Comparison of ENCODE assay signal across 12 cellular contexts in the genomic region with DNA sequence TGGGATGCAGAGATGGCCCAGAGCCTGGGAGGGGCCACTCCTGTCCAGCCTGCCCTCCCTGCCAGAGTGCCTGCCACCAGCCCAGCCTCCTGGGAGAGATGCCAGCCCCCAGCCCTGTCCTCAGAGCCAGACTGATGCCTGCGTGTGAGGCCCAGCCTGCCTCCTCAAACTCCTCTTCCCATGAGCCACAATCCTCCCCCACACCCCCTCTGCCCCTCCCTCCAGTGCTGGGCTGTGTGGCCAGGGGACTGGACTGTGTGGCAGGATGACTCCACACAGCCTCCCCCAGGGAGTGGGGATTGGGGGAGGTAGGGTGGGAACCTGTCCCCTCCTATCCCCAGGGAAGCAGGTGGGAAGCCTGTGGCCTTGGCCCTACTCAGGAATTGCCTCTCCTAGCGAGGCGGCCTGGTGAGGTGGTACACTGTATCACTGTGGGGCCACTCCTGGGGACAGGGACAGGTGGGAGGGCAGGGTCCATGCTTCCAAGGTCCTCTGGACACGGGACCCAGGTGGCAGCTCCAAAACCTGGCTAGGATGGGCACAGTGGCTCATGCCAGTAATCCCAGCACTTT. TPM values are rescaled to one million over a fixed set of nuclear protein-coding genes. Genes with fewer than 3 reads are reported as not detected.
DNase-seq lines count a peak whose midpoint lies in the region; ATAC-seq, FAIRE-seq and TF ChIP-seq lines count a peak whose summit lies in the region.
"Had no signal": no experiment of that assay in that cellular context is flagged by ENCODE, and none has a peak within 500 bp of the region (broad histone marks: within the 10 kb centered on the region; RNA-seq: fewer than 3 reads in every experiment).

No MANE protein-coding gene starts in this region.

- H2BK12ac ChIP-seq in H9 (ENCODE audit: insufficient read length, low read depth, low read length): no peak overlapping the region

- H3K9ac ChIP-seq in H9 (ENCODE audit: extremely low read depth, insufficient read length, low read length) (no peak overlapping the region), K562 (ENCODE audit: insufficient read depth in 1 of 2, low read depth in 2 of 2, low read length in 2 of 2) (peak overlapping the region in 1 of 2 experiments; percentile 73; a peak in 1 of 4 replicates)

- WGBS in H9 (ENCODE audit: extremely low coverage, insufficient read length, low lambda C conversion rate): no CpG with 5 or more reads among the region's 4 CpGs
- WGBS in K562 (ENCODE audit: insufficient coverage, low coverage, missing lambda C conversion rate): 58% methylated on average over 3 of the region's 4 CpGs

- no peak overlapping the region for H3K14ac ChIP-seq in H9 (ENCODE audit: insufficient read depth, low read length)

- no peak overlapping the region for H3T11ph ChIP-seq in H9 (ENCODE audit: low read length)

- no peak overlapping the region for H2AFZ ChIP-seq in H9 (ENCODE audit: low read length)
- H2AFZ ChIP-seq in K562 (ENCODE audit: low read depth, low read length): no peak overlapping the region

- H3K18ac ChIP-seq in H9 (ENCODE audit: insufficient read length, low read depth, low read length): no peak overlapping the region

- H3K27me3 Mint-ChIP-seq in H9 (ENCODE audit: low read depth): peaks cover 21% of the 10 kb centered on the region
- peaks cover 17% of the 10 kb centered on the region for H3K27me3 Mint-ChIP-seq in WTC11 (ENCODE audit: low read depth)

- no peaks in the 10 kb centered on the region for H3K9me1 ChIP-seq in K562 (ENCODE audit: control insufficient read depth, insufficient read depth, low read length)

- in situ Hi-C loops in K562 (cut with MboI): no loop called here

- CTCF ChIA-PET in K562 (lab: Yijun Ruan, JAX; ENCODE audit: low intra/inter-chr PET ratio): no interaction called here
- CTCF ChIA-PET in WTC11 (lab: Charles Lee): no interaction called here

- H4K5ac ChIP-seq in H9 (ENCODE audit: insufficient read length, low read depth, low read length): no peak overlapping the region

- TF ChIP-seq RAD21 in K562 (CRISPR knock-in tag; conservative IDR thresholded peaks at IDR 0.05 in 1 of 2, IDR thresholded peaks at IDR 0.05 in 1 of 2): no peak

- POLR2A ChIA-PET in K562 (lab: Yijun Ruan, JAX): no interaction called here
- POLR2A ChIA-PET in WTC11 (lab: Charles Lee): no interaction called here

- H3K27me3 ChIP-seq in H9 (ENCODE audit: insufficient read depth, low read length): no peaks in the 10 kb centered on the region
- H3K27me3 ChIP-seq in K562 (ENCODE audit: control insufficient read depth in 2 of 2, insufficient read depth in 2 of 2, low read length in 2 of 2): peaks cover 0 to 6% of the 10 kb centered on the region in 2 experiments; a peak in 2 of 5 replicates
- H3K27me3 ChIP-seq in lower lobe of right lung (ENCODE audit: low read depth): no peaks in the 10 kb centered on the region

- H2BK20ac ChIP-seq in H9 (ENCODE audit: low read depth, low read length, poor library complexity, severe bottlenecking): no peak overlapping the region

- no peak overlapping the region for H2BK5ac ChIP-seq in H9 (ENCODE audit: insufficient read length, low read length)

- ATAC-seq in K562 (no peak), lower lobe of right lung (no peak), WTC11 (no peak), GM18858 (IDR thresholded peaks at IDR 0.05; ENCODE audit: unreplicated experiment) (no peak), HG03439 (IDR thresholded peaks at IDR 0.05; ENCODE audit: unreplicated experiment) (no peak)
- ATAC-seq: CD8-positive, alpha-beta T cell had no signal

- no peak overlapping the region for H4K8ac ChIP-seq in H9 (replicated peaks; ENCODE audit: insufficient read length, low read depth, low read length)

- H3K56ac ChIP-seq in H9 (ENCODE audit: insufficient read length, low read depth, low read length): no peak overlapping the region

- FAIRE-seq in K562 (lab: Jason Lieb, UNC): peak; percentile 61
- FAIRE-seq: colon, frontal cortex had no signal

- peak; percentile 70 for DNase-seq in AG08395 (ENCODE audit: low spot score)
- DNase-seq in H9: peak; percentile 21
- peak in 2 of 4 experiments; percentile 44 to 46 for DNase-seq in K562 (ENCODE audit: extremely low read depth in 1 of 4, low spot score in 3 of 4)
- DNase-seq in lower lobe of right lung: peak; percentile 36
- DNase-seq in WTC11 (ENCODE audit: low spot score): no peak
- no peak for DNase-seq in NCI-H2107 treated with DMSO at 0.1 percent for 48 hours (lab: John Stamatoyannopoulos, UW; ENCODE audit: unreplicated experiment)
- DNase-seq: stimulated activated CD4-positive, alpha-beta T cell treated with anti-CD3 and anti-CD28 coated beads, Interleukin-12 subunit alpha, Interleukin-12 subunit beta, amount 100 ng/mL, for 4 hours had no signal

- H3K4ac ChIP-seq in H9 (ENCODE audit: low read depth, low read length): no peak overlapping the region

- H3K27ac Mint-ChIP-seq in H9: no peak overlapping the region
- H3K27ac Mint-ChIP-seq in WTC11: no peak overlapping the region

- H3K36me3 Mint-ChIP-seq in H9 (ENCODE audit: insufficient read depth in 1 of 3, low read depth in 3 of 3) (peaks cover 0 to 11% (median 0%) of the 10 kb centered on the region in 3 experiments; a peak in 2 of 7 replicates), WTC11 (no peaks in the 10 kb centered on the region)
- H3K36me3 Mint-ChIP-seq: CD8-positive, alpha-beta T cell had no signal

- BruUV-seq in K562 (replicated peaks; lab: Mats Ljungman, UMichigan): no TSS peak

- no peak overlapping the region for H2AK5ac ChIP-seq in H9 (ENCODE audit: insufficient read length, low read length)

- no peaks in the 10 kb centered on the region for H3K23me2 ChIP-seq in H9 (ENCODE audit: insufficient read length, low read depth, low read length, poor library complexity, severe bottlenecking)

- no peak overlapping the region for H3K27ac ChIP-seq in H9 (ENCODE audit: insufficient read length, low read depth, low read length)
- no peak overlapping the region for H3K27ac ChIP-seq in K562 (ENCODE audit: extremely low read depth, low read depth, low read length)
- H3K27ac ChIP-seq in lower lobe of right lung: no peak overlapping the region

- H3K9me3 Mint-ChIP-seq in H9: peaks cover 2 to 7% of the 10 kb centered on the region in 2 experiments; a peak in 2 of 5 replicates
- H3K9me3 Mint-ChIP-seq in WTC11: no peaks in the 10 kb centered on the region

- no peak overlapping the region for H4K91ac ChIP-seq in H9 (ENCODE audit: insufficient read length, low read depth, low read length)

- TF ChIP-seq POLR2A in K562 (conservative IDR thresholded peaks at IDR 0.05): no peak

- H3K4me1 ChIP-seq in H9 (ENCODE audit: insufficient read depth, low read length) (no peaks in the 10 kb centered on the region), K562 (replicated peaks in 1 of 2; ENCODE audit: control insufficient read depth in 2 of 2, insufficient read depth in 2 of 2, low read length in 2 of 2) (peaks cover 0 to 67% of the 10 kb centered on the region in 2 experiments; a peak in 4 of 5 replicates), lower lobe of right lung (peaks cover 53% of the 10 kb centered on the region)

- H3K4me1 Mint-ChIP-seq in H9 (peaks cover 21 to 26% of the 10 kb centered on the region in 2 experiments), WTC11 (peaks cover 18% of the 10 kb centered on the region)

- no peak overlapping the region for H2BK15ac ChIP-seq in H9 (ENCODE audit: low read depth, low read length)

- no peaks in the 10 kb centered on the region for H3K9me3 ChIP-seq in H9 (ENCODE audit: control insufficient read depth, low read depth, low read length)
- no peaks in the 10 kb centered on the region; the same call in 1 of the 2 replicates for H3K9me3 ChIP-seq in K562 (replicated peaks; ENCODE audit: control insufficient read depth, insufficient read depth, low read depth, low read length)
- H3K9me3 ChIP-seq in lower lobe of right lung: peaks cover 3% of the 10 kb centered on the region

- H3K79me2 ChIP-seq in H9 (ENCODE audit: insufficient read depth, low read length) (no peaks in the 10 kb centered on the region), K562 (ENCODE audit: control insufficient read depth, insufficient read depth, low read length) (no peaks in the 10 kb centered on the region)

- no peak for TF ChIP-seq EP300 in K562 (IDR thresholded peaks at IDR 0.05; ENCODE audit: low read length)

- H3K4me3 ChIP-seq in K562 (no peak overlapping the region), lower lobe of right lung (no peak overlapping the region)

- H3K23ac ChIP-seq in H9 (ENCODE audit: insufficient read length, low read depth, low read length): no peak overlapping the region

- H4K20me1 ChIP-seq in H9 (ENCODE audit: control insufficient read depth, insufficient read depth, insufficient read length): no peaks in the 10 kb centered on the region
- no peaks in the 10 kb centered on the region; the same call in 1 of the 2 replicates for H4K20me1 ChIP-seq in K562 (replicated peaks; ENCODE audit: control insufficient read depth, insufficient read depth, low read length)

- H2BK120ac ChIP-seq in H9 (ENCODE audit: low read depth, low read length, poor library complexity, severe bottlenecking): no peak overlapping the region

- no peaks in the 10 kb centered on the region for H3K79me1 ChIP-seq in H9 (ENCODE audit: insufficient read depth, low read depth, low read length, poor library complexity, severe bottlenecking)

- H3K36me3 ChIP-seq in K562 (ENCODE audit: control insufficient read depth, insufficient read depth, low read length) (no peaks in the 10 kb centered on the region), lower lobe of right lung (no peaks in the 10 kb centered on the region)

- TF ChIP-seq CTCF in H9 (conservative IDR thresholded peaks at IDR 0.05) (no peak), K562 (IDR thresholded peaks at IDR 0.05 in 2 of 3, conservative IDR thresholded peaks at IDR 0.05 in 1 of 3; ENCODE audit: insufficient read depth in 2 of 3, low read depth in 1 of 3, low read length in 3 of 3) (no peak), lower lobe of right lung (IDR thresholded peaks at IDR 0.05) (no peak), WTC11 (IDR thresholded peaks at IDR 0.05) (no peak)

- H3K4me2 ChIP-seq in H9 (ENCODE audit: insufficient read depth, insufficient read length, low read length) (no peak overlapping the region), K562 (ENCODE audit: insufficient read depth, low read length) (no peak overlapping the region)

- no peak overlapping the region for H3K4me3 Mint-ChIP-seq in H9
- no peak overlapping the region for H3K4me3 Mint-ChIP-seq in WTC11

- intact Hi-C loops in K562 (cut with micrococcal nuclease): no loop called here
- intact Hi-C loops in lower lobe of right lung (cut with DNase I): no loop called here

RNA-seq across cellular contexts. Expression of gene SH3BP2, which starts 4.3 kb away (rescaled TPM):
- 34.1 and 37.6 TPM in 2 replicates for total RNA-seq in H9 (2021)
- total RNA-seq in K562 (2011; cell fraction: chromatin; rRNA removed; ENCODE audit: low replicate concordance): 49.1 and 137 TPM in 2 replicates
- total RNA-seq in K562 (2011; cell fraction: nucleolus; rRNA removed): 57.9 and 62.0 TPM in 2 replicates
- 59.4 and 93.7 TPM in 2 replicates for total RNA-seq in K562 (2011; cell fraction: nucleoplasm; rRNA removed)
- 9.7 and 15.9 TPM in 2 replicates for total RNA-seq in K562 (2014; rRNA removed)
- 3.7 and 3.9 TPM in 2 replicates for total RNA-seq in K562 (2014; rRNA removed; fragmentation: Illumina TruSeq; extraction: Trizol)
- total RNA-seq in K562 (2015; rRNA removed; fragmentation: Illumina TruSeq; extraction: Trizol): 3.5 and 5.6 TPM in 2 replicates
- total RNA-seq in K562 (2021): 10.8 and 16.0 TPM in 2 replicates
- 9.6 and 13.9 TPM in 2 replicates for polyA plus RNA-seq in K562 (2011; rRNA removed)
- 10.6 and 10.7 TPM in 2 replicates for polyA plus RNA-seq in K562 (2011; cell fraction: cytosol; rRNA removed)
- polyA plus RNA-seq in K562 (2011; cell fraction: nucleus; rRNA removed): 88.6 and 117 TPM in 2 replicates
- polyA plus RNA-seq in K562 (2012): 4.4 and 18.7 TPM in 2 replicates
- 5.1 and 10.9 TPM in 2 replicates for polyA plus RNA-seq in K562 (2014; fragmentation: Illumina TruSeq; extraction: Trizol)
- under 1 TPM; 0.34 to 0.72 TPM for polyA plus RNA-seq in K562 (2014; fragmentation: Nextera tagmentation; extraction: Ambion mirVana)
- 14.2 and 17.6 TPM in 2 replicates for polyA plus RNA-seq in K562 (2014; rRNA removed)
- 18.0 and 41.6 TPM in 2 replicates for polyA minus RNA-seq in K562 (2011; rRNA and poly(A)+ RNA removed)
- 5.7 and 10.8 TPM in 2 replicates for polyA minus RNA-seq in K562 (2011; cell fraction: cytosol; rRNA and poly(A)+ RNA removed)
- polyA minus RNA-seq in K562 (2011; cell fraction: nucleus; rRNA and poly(A)+ RNA removed): 26.8 and 33.3 TPM in 2 replicates
- 102 TPM for total RNA-seq in lower lobe of right lung
- 43.2 to 49.1 TPM (median 44.5 TPM) in 3 replicates for total RNA-seq in WTC11 (2021)

RNA-seq across cellular contexts. Expression of gene TNIP2, which starts 32.5 kb away (rescaled TPM):
- 42.2 and 44.7 TPM in 2 replicates for total RNA-seq in H9 (2021)
- 24.5 and 78.1 TPM in 2 replicates for total RNA-seq in K562 (2011; cell fraction: chromatin; rRNA removed; ENCODE audit: low replicate concordance)
- total RNA-seq in K562 (2011; cell fraction: nucleolus; rRNA removed): 49.7 and 54.7 TPM in 2 replicates
- total RNA-seq in K562 (2011; cell fraction: nucleoplasm; rRNA removed): 30.4 and 33.4 TPM in 2 replicates
- total RNA-seq in K562 (2014; rRNA removed): 42.6 and 46.7 TPM in 2 replicates
- 11.6 and 13.1 TPM in 2 replicates for total RNA-seq in K562 (2014; rRNA removed; fragmentation: Illumina TruSeq; extraction: Trizol)
- 19.5 and 21.9 TPM in 2 replicates for total RNA-seq in K562 (2015; rRNA removed; fragmentation: Illumina TruSeq; extraction: Trizol)
- total RNA-seq in K562 (2021): 32.2 and 35.8 TPM in 2 replicates
- polyA plus RNA-seq in K562 (2011; rRNA removed): 17.5 and 21.8 TPM in 2 replicates
- polyA plus RNA-seq in K562 (2011; cell fraction: cytosol; rRNA removed): 16.5 and 28.2 TPM in 2 replicates
- polyA plus RNA-seq in K562 (2011; cell fraction: nucleus; rRNA removed): 49.0 and 90.0 TPM in 2 replicates
- polyA plus RNA-seq in K562 (2012): 30.8 and 32.9 TPM in 2 replicates
- polyA plus RNA-seq in K562 (2014; fragmentation: Illumina TruSeq; extraction: Trizol): 12.1 and 18.3 TPM in 2 replicates
- polyA plus RNA-seq in K562 (2014; fragmentation: Nextera tagmentation; extraction: Ambion mirVana): 1 to 10 TPM in 1 of 2 experiments, under 1 TPM in 1; 0.61 to 1.1 TPM
- 38.1 and 38.2 TPM in 2 replicates for polyA plus RNA-seq in K562 (2014; rRNA removed)
- 10.0 and 16.8 TPM in 2 replicates for polyA minus RNA-seq in K562 (2011; rRNA and poly(A)+ RNA removed)
- polyA minus RNA-seq in K562 (2011; cell fraction: cytosol; rRNA and poly(A)+ RNA removed): 13.7 and 14.7 TPM in 2 replicates
- 16.4 and 17.5 TPM in 2 replicates for polyA minus RNA-seq in K562 (2011; cell fraction: nucleus; rRNA and poly(A)+ RNA removed)
- 36.7 TPM for total RNA-seq in lower lobe of right lung
- total RNA-seq in WTC11 (2021): 39.3 to 44.4 TPM (median 41.5 TPM) in 3 replicates

RNA-seq across cellular contexts. Expression of gene ADD1, which starts 55.0 kb away (rescaled TPM):
- total RNA-seq in H9 (2021) (163 and 166 TPM in 2 replicates), K562 (2014; rRNA removed) (104 and 140 TPM in 2 replicates), K562 (2014; rRNA removed; fragmentation: Illumina TruSeq; extraction: Trizol) (67.1 and 80.8 TPM in 2 replicates), K562 (2015; rRNA removed; fragmentation: Illumina TruSeq; extraction: Trizol) (74.0 and 76.9 TPM in 2 replicates), K562 (2021) (145 and 153 TPM in 2 replicates), lower lobe of right lung (279 TPM), WTC11 (2021) (164 to 178 TPM (median 167 TPM) in 3 replicates)
- 289 and 338 TPM in 2 replicates for total RNA-seq in K562 (2011; cell fraction: chromatin; rRNA removed; ENCODE audit: low replicate concordance)
- 122 and 133 TPM in 2 replicates for total RNA-seq in K562 (2011; cell fraction: nucleolus; rRNA removed)
- total RNA-seq in K562 (2011; cell fraction: nucleoplasm; rRNA removed): 186 and 236 TPM in 2 replicates
- polyA plus RNA-seq in K562 (2011; rRNA removed) (72.4 and 77.0 TPM in 2 replicates), K562 (2014; fragmentation: Illumina TruSeq; extraction: Trizol) (99.7 and 110 TPM in 2 replicates), K562 (2014; fragmentation: Nextera tagmentation; extraction: Ambion mirVana) (10 to 100 TPM; 17.5 to 20.7 TPM), K562 (2014; rRNA removed) (87.7 and 121 TPM in 2 replicates)
- polyA plus RNA-seq in K562 (2011; cell fraction: cytosol; rRNA removed): 85.9 and 111 TPM in 2 replicates
- 164 and 189 TPM in 2 replicates for polyA plus RNA-seq in K562 (2011; cell fraction: nucleus; rRNA removed)
- 141 and 159 TPM in 2 replicates for polyA plus RNA-seq in K562 (2012)
- polyA minus RNA-seq in K562 (2011; rRNA and poly(A)+ RNA removed): 65.9 and 67.4 TPM in 2 replicates
- polyA minus RNA-seq in K562 (2011; cell fraction: cytosol; rRNA and poly(A)+ RNA removed): 46.7 and 62.1 TPM in 2 replicates
- polyA minus RNA-seq in K562 (2011; cell fraction: nucleus; rRNA and poly(A)+ RNA removed): 57.5 and 58.6 TPM in 2 replicates

Comparison
In these comparisons a context has a peak if more than half of its experiments do, and no peak if none do; other contexts are left out.
1. DNase-seq: peak in AG08395 (single experiment), H9 (single experiment) and lower lobe of right lung (single experiment); none in WTC11 (single experiment) and NCI-H2107 treated with DMSO at 0.1 percent for 48 hours (single experiment).